Comparison of ENCODE assay signal across 11 cellular contexts in genomic region chr12:12870454-12870853, GRCh38. TPM values are rescaled to one million over a fixed set of nuclear protein-coding genes. Genes with fewer than 3 reads are reported as not detected.
A peak's percentile ranks its signal among the peaks of the same experiment; 100 is the strongest.
DNase-seq lines count a peak whose midpoint lies in the region; ATAC-seq and TF ChIP-seq lines count a peak whose summit lies in the region.
"Had no signal": no experiment of that assay in that cellular context is flagged by ENCODE, and none has a peak within 500 bp of the region (broad histone marks: within the 10 kb centered on the region; RNA-seq: fewer than 3 reads in every experiment).

No MANE protein-coding gene starts in this region.

- no peaks in the 10 kb centered on the region for H3K27me3 ChIP-seq in Caco-2 (replicated peaks; ENCODE audit: control insufficient read depth, insufficient read depth, low read length)
- H3K27me3 ChIP-seq in prostate gland (replicated peaks; ENCODE audit: insufficient read depth) = no peaks in the 10 kb centered on the region
- H3K27me3 ChIP-seq: right atrium auricular region had no signal

- no peak for ATAC-seq in activated CD4-positive, alpha-beta T cell treated with anti-CD3 and anti-CD28 coated beads for 36 hours

- TF ChIP-seq CTCF in Caco-2 (IDR thresholded peaks at IDR 0.05; ENCODE audit: insufficient read depth in 1 of 2, low read depth in 1 of 2, low read length in 1 of 2, severe bottlenecking in 1 of 2, unreplicated experiment in 1 of 2) (no peak), prostate gland (IDR thresholded peaks at IDR 0.05) (no peak)

- TF ChIP-seq POLR2A in prostate gland (IDR thresholded peaks at IDR 0.05) = no peak

- 87% methylated on average over 7 of the region's 7 CpGs for WGBS in prostate gland

- H3K27ac Mint-ChIP-seq in Caco-2 (ENCODE audit: unreplicated experiment) = peak overlapping the region; percentile 97
- no peak overlapping the region for H3K27ac Mint-ChIP-seq in activated CD4-positive, alpha-beta T cell treated with anti-CD3 and anti-CD28 coated beads for 36 hours
- H3K27ac Mint-ChIP-seq in activated naive CD4-positive, alpha-beta T cell treated with anti-CD3 and anti-CD28 coated beads, Interleukin-2, amount 10 ng/mL, durations not matched to agents 7 days and 5 days = no peak overlapping the region

- peak; percentile 66 to 86 for DNase-seq in Caco-2
- DNase-seq in NCI-H226 = peak; percentile 100
- DNase-seq in dedifferentiated amniotic fluid mesenchymal stem cell (ENCODE audit: extremely low spot score) = peak; percentile 80
- DNase-seq in myocyte (ENCODE audit: low read depth) = peak; percentile 61
- DNase-seq in activated CD4-positive, alpha-beta T cell treated with anti-CD3 and anti-CD28 coated beads for 36 hours = no peak
- DNase-seq in prostate gland (ENCODE audit: low spot score) = no peak
- DNase-seq in activated naive CD4-positive, alpha-beta T cell treated with anti-CD3 and anti-CD28 coated beads, Interleukin-2, amount 10 ng/mL, durations not matched to agents 7 days and 5 days = no peak
- no peak for DNase-seq in NCI-H2196 (lab: John Stamatoyannopoulos, UW; ENCODE audit: unreplicated experiment)
- DNase-seq: MM.1S, NCI-H526 had no signal

- H3K4me3 ChIP-seq in Caco-2 (ENCODE audit: low read depth, low read length) (no peak overlapping the region), prostate gland (no peak overlapping the region)
- H3K4me3 ChIP-seq: right atrium auricular region had no signal

- H3K27ac ChIP-seq in prostate gland = no peak overlapping the region
- H3K27ac ChIP-seq: right atrium auricular region had no signal

- no TSS peak for BruUV-seq in Caco-2 (replicated peaks; lab: Mats Ljungman, UMichigan)

- CTCF ChIA-PET in Caco-2 (lab: Charles Lee) = no interaction called here
- CTCF ChIA-PET in activated CD4-positive, alpha-beta T cell treated with anti-CD3 and anti-CD28 coated beads for 36 hours (lab: Charles Lee) = no interaction called here
- CTCF ChIA-PET in activated naive CD4-positive, alpha-beta T cell treated with anti-CD3 and anti-CD28 coated beads, Interleukin-2, amount 10 ng/mL, durations not matched to agents 7 days and 5 days (lab: Charles Lee) = no interaction called here

- H3K36me3 ChIP-seq in Caco-2 (ENCODE audit: control insufficient read depth, insufficient read depth, low read length) (no peaks in the 10 kb centered on the region), prostate gland (no peaks in the 10 kb centered on the region)
- H3K36me3 ChIP-seq: right atrium auricular region had no signal

- intact Hi-C loops in Caco-2 (cut with micrococcal nuclease; ENCODE audit: unreplicated experiment) (no loop called here), prostate gland (cut with DNase I) (no loop called here)
- intact Hi-C loops in activated CD4-positive, alpha-beta T cell treated with anti-CD3 and anti-CD28 coated beads for 36 hours (cut with DNase I, micrococcal nuclease) = no loop called here

- peaks cover 63% of the 10 kb centered on the region for H3K4me1 Mint-ChIP-seq in Caco-2 (ENCODE audit: low read depth, unreplicated experiment)
- no peaks in the 10 kb centered on the region for H3K4me1 Mint-ChIP-seq in activated CD4-positive, alpha-beta T cell treated with anti-CD3 and anti-CD28 coated beads for 36 hours
- no peaks in the 10 kb centered on the region for H3K4me1 Mint-ChIP-seq in activated naive CD4-positive, alpha-beta T cell treated with anti-CD3 and anti-CD28 coated beads, Interleukin-2, amount 10 ng/mL, durations not matched to agents 7 days and 5 days

- POLR2A ChIA-PET in Caco-2 (lab: Charles Lee) = no interaction called here
- POLR2A ChIA-PET in activated CD4-positive, alpha-beta T cell treated with anti-CD3 and anti-CD28 coated beads for 36 hours (lab: Charles Lee) = no interaction called here

- peaks cover 19% of the 10 kb centered on the region for H3K36me3 Mint-ChIP-seq in Caco-2 (ENCODE audit: insufficient read depth, unreplicated experiment)
- H3K36me3 Mint-ChIP-seq in activated CD4-positive, alpha-beta T cell treated with anti-CD3 and anti-CD28 coated beads for 36 hours (ENCODE audit: low read depth) = peaks cover 8% of the 10 kb centered on the region
- H3K36me3 Mint-ChIP-seq in activated naive CD4-positive, alpha-beta T cell treated with anti-CD3 and anti-CD28 coated beads, Interleukin-2, amount 10 ng/mL, durations not matched to agents 7 days and 5 days = no peaks in the 10 kb centered on the region

- H3K27me3 Mint-ChIP-seq in Caco-2 (ENCODE audit: insufficient read depth, unreplicated experiment) = no peaks in the 10 kb centered on the region
- no peaks in the 10 kb centered on the region for H3K27me3 Mint-ChIP-seq in activated CD4-positive, alpha-beta T cell treated with anti-CD3 and anti-CD28 coated beads for 36 hours
- no peaks in the 10 kb centered on the region for H3K27me3 Mint-ChIP-seq in activated naive CD4-positive, alpha-beta T cell treated with anti-CD3 and anti-CD28 coated beads, Interleukin-2, amount 10 ng/mL, durations not matched to agents 7 days and 5 days

- no peaks in the 10 kb centered on the region for H3K9me3 Mint-ChIP-seq in Caco-2 (ENCODE audit: unreplicated experiment)
- H3K9me3 Mint-ChIP-seq in activated CD4-positive, alpha-beta T cell treated with anti-CD3 and anti-CD28 coated beads for 36 hours (ENCODE audit: low read depth) = no peaks in the 10 kb centered on the region
- H3K9me3 Mint-ChIP-seq in activated naive CD4-positive, alpha-beta T cell treated with anti-CD3 and anti-CD28 coated beads, Interleukin-2, amount 10 ng/mL, durations not matched to agents 7 days and 5 days = no peaks in the 10 kb centered on the region

- H3K4me1 ChIP-seq in Caco-2 (peaks cover 64% of the 10 kb centered on the region), prostate gland (replicated peaks) (peaks cover 2% of the 10 kb centered on the region)
- H3K4me1 ChIP-seq: right atrium auricular region had no signal

- peak overlapping the region; percentile 60 for H3K4me3 Mint-ChIP-seq in Caco-2 (ENCODE audit: unreplicated experiment)
- no peak overlapping the region for H3K4me3 Mint-ChIP-seq in activated CD4-positive, alpha-beta T cell treated with anti-CD3 and anti-CD28 coated beads for 36 hours
- H3K4me3 Mint-ChIP-seq in activated naive CD4-positive, alpha-beta T cell treated with anti-CD3 and anti-CD28 coated beads, Interleukin-2, amount 10 ng/mL, durations not matched to agents 7 days and 5 days = no peak overlapping the region

- H3K9me3 ChIP-seq in Caco-2 (no peaks in the 10 kb centered on the region), prostate gland (no peaks in the 10 kb centered on the region)
- H3K9me3 ChIP-seq: right atrium auricular region had no signal

RNA-seq across cellular contexts. Expression of gene GPRC5A, which starts 20.9 kb away (rescaled TPM):
- total RNA-seq in Caco-2 (2022) (73.9 and 99.7 TPM in 2 replicates), myocyte (0.42 and 1.4 TPM in 2 replicates), prostate gland (10 to 100 TPM in 1 of 2 donors, 1 to 10 TPM in 1; 5.4 to 22.2 TPM)
- 0.33 TPM for polyA plus RNA-seq in myocyte (2012)
- total RNA-seq in activated CD4-positive, alpha-beta T cell treated with anti-CD3 and anti-CD28 coated beads for 36 hours = under 1 TPM; 0.14 to 0.35 TPM

RNA-seq across cellular contexts. Expression of gene DDX47, which starts 57.3 kb away (rescaled TPM):
- total RNA-seq in Caco-2 (2022) = 121 and 138 TPM in 2 replicates
- total RNA-seq in myocyte = 57.4 and 63.7 TPM in 2 replicates
- 34.0 TPM for polyA plus RNA-seq in myocyte (2012)
- 10 to 100 TPM; 91.3 to 91.9 TPM for total RNA-seq in activated CD4-positive, alpha-beta T cell treated with anti-CD3 and anti-CD28 coated beads for 36 hours
- 10 to 100 TPM; 44.6 to 74.8 TPM for total RNA-seq in prostate gland

Comparison
In these comparisons a context has a peak if more than half of its experiments do, and no peak if none do; other contexts are left out.
1. DNase-seq: peak in Caco-2 (2 of 2), NCI-H226 (single experiment), dedifferentiated amniotic fluid mesenchymal stem cell (single experiment) and myocyte (single experiment); none in activated CD4-positive, alpha-beta T cell treated with anti-CD3 and anti-CD28 coated beads for 36 hours (single experiment), prostate gland (single experiment), activated naive CD4-positive, alpha-beta T cell treated with anti-CD3 and anti-CD28 coated beads, Interleukin-2, amount 10 ng/mL, durations not matched to agents 7 days and 5 days (single experiment) and NCI-H2196 (single experiment).